15 cellular contexts compared by ENCODE assay signal in genomic region chr18:42925036-42925435, GRCh38.
"Had no signal": no experiment of that assay in that cellular context is flagged by ENCODE, and none has a peak within 500 bp of the region (broad histone marks: within the 10 kb centered on the region; RNA-seq: fewer than 3 reads in every experiment).

No MANE protein-coding gene starts in this region.

- DNase-seq: activated CD4-positive, alpha-beta T cell treated with anti-CD3 and anti-CD28 coated beads, Interleukin-2, amount 10 ng/mL, durations not matched to agents 24 days and 14 days; activated CD4-positive, CD25-positive, alpha-beta regulatory T cell; activated CD8-positive, alpha-beta T cell treated with anti-CD3 and anti-CD28 coated beads for 36 hours; activated naive CD4-positive, alpha-beta T cell; activated T-cell treated with anti-CD3 and anti-CD28 coated beads, Interleukin-2, amount 50 U/mL, for 1 hour; anterior cingulate cortex; cortex of kidney; head of caudate nucleus; kidney; stimulated activated CD4-positive, alpha-beta T cell treated with anti-CD3 and anti-CD28 coated beads, Interleukin-12 subunit alpha, Interleukin-12 subunit beta, amount 100 ng/mL, for 4 hours; stimulated activated CD4-positive, alpha-beta T cell treated with anti-CD3 and anti-CD28 coated beads, Interleukin-1b, Interleukin-23, amount 100 ng/mL, for 48 hours; stimulated activated CD8-positive, alpha-beta memory T cell treated with anti-CD3 and anti-CD28 coated beads, Interleukin-4, amount 100 ng/mL, for 48 hours; stimulated activated naive CD4-positive, alpha-beta T cell; T-cell; tibial artery had no signal
